ENCODE assay signal across 13 cellular contexts in the genomic region with DNA sequence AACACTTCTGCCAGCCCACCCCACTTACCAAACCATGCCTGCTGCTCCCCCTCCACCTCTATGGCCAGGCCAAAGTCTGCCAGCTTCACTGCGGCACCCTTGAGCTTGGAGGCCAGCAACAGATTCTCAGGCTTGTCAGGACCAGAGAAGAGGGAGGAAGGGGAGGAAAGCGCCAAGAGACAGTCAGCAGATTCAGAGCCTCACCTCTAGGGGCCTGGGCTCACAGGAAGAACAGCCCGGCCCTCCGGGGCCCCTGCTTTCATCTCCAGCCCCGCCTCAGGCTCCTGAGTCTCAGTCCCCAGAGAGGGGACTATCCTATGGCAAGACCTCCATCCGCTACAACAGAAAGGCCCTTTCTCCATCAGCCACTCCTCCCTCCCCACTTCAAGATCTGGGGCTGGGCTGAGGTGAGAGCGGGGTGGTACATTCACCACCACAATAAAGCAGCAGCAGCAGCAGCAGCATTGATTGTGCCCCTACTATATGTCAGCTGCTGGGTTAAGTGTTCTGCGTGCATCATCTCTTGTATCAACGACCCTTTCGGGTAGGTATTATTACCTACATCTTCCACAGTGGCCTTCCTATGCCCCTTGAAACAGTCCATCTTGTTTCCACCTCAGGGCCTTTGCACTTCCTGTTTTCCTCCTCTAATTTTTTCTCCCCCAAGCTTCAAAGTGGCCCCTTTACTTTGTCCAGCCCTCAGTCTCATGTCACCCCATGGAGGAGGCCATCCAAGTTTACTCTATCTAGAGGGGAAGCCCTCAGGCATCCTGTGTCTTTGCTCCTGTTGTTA. TPM values are rescaled to one million over a fixed set of nuclear protein-coding genes. Genes with fewer than 3 reads are reported as not detected.
A peak's percentile ranks its signal among the peaks of the same experiment; 100 is the strongest.
DNase-seq lines count a peak whose midpoint lies in the region; TF ChIP-seq lines count a peak whose summit lies in the region.
"Had no signal": no experiment of that assay in that cellular context is flagged by ENCODE, and none has a peak within 500 bp of the region (broad histone marks: within the 10 kb centered on the region; RNA-seq: fewer than 3 reads in every experiment).

No MANE protein-coding gene starts in this region.

- no peaks in the 10 kb centered on the region for H3K9me3 ChIP-seq in cardiac muscle cell (ENCODE audit: low read depth)
- no peaks in the 10 kb centered on the region for H3K9me3 ChIP-seq in left ventricle myocardium inferior (replicated peaks)
- no peaks in the 10 kb centered on the region for H3K9me3 ChIP-seq in Karpas-422 (ENCODE audit: low read length)
- no peaks in the 10 kb centered on the region for H3K9me3 ChIP-seq in sigmoid colon
- H3K9me3 ChIP-seq: Caco-2, SJSA1 had no signal

- no peaks in the 10 kb centered on the region for H3K79me1 ChIP-seq in mesendoderm (ENCODE audit: low read length)

- no peak for TF ChIP-seq EP300 in sigmoid colon (IDR thresholded peaks at IDR 0.05)

- no peak overlapping the region for H2BK15ac ChIP-seq in mesendoderm (replicated peaks; ENCODE audit: low read depth)

- H2AK5ac ChIP-seq in mesendoderm (ENCODE audit: low read length), result no peak overlapping the region

- H3K79me2 ChIP-seq in mesendoderm (ENCODE audit: control insufficient read depth, insufficient read depth, low read length) (no peaks in the 10 kb centered on the region), Karpas-422 (ENCODE audit: low read length) (no peaks in the 10 kb centered on the region)

- H3K4me1 Mint-ChIP-seq in chondrocyte (ENCODE audit: low read depth), result no peaks in the 10 kb centered on the region
- H3K4me1 Mint-ChIP-seq in activated T-helper 1 cell treated with anti-CD3 and anti-CD28 coated beads, Interleukin-12 subunit alpha, Interleukin-12 subunit beta, Interleukin-2, Interleukin-4 antibody, amounts not matched to agents 30 ng/mL and 10 ng/mL and 1 ng/mL, durations not matched to agents 14 hours and 24 hours and 36 hours (ENCODE audit: low read depth), result no peaks in the 10 kb centered on the region

- intact Hi-C loops in left ventricle myocardium inferior (cut with micrococcal nuclease), result no loop called here
- intact Hi-C loops in activated T-helper 1 cell treated with anti-CD3 and anti-CD28 coated beads, Interleukin-12 subunit alpha, Interleukin-12 subunit beta, Interleukin-2, Interleukin-4 antibody, amounts not matched to agents 30 ng/mL and 10 ng/mL and 1 ng/mL, durations not matched to agents 14 hours and 24 hours and 36 hours (cut with micrococcal nuclease), result no loop called here
- intact Hi-C loops in sigmoid colon (cut with DNase I), result no loop called here

- no peaks in the 10 kb centered on the region for H3K36me3 ChIP-seq in cardiac muscle cell
- no peaks in the 10 kb centered on the region for H3K36me3 ChIP-seq in left ventricle myocardium inferior
- H3K36me3 ChIP-seq in mesendoderm (ENCODE audit: control insufficient read depth, insufficient read depth, low read length), result no peaks in the 10 kb centered on the region
- no peaks in the 10 kb centered on the region for H3K36me3 ChIP-seq in Karpas-422 (ENCODE audit: insufficient read depth, low read length)
- H3K36me3 ChIP-seq in sigmoid colon, result no peaks in the 10 kb centered on the region
- H3K36me3 ChIP-seq: SJSA1 had no signal

- H3K27ac ChIP-seq in cardiac muscle cell (peak overlapping the region; percentile 89), left ventricle myocardium inferior (replicated peaks) (no peak overlapping the region), mesendoderm (ENCODE audit: low read depth, low read length) (no peak overlapping the region), Karpas-422 (ENCODE audit: low read length) (no peak overlapping the region), sigmoid colon (no peak overlapping the region)
- H3K27ac ChIP-seq: SJSA1 had no signal

- no peaks in the 10 kb centered on the region for H3K27me3 Mint-ChIP-seq in chondrocyte (ENCODE audit: low read depth)
- H3K27me3 Mint-ChIP-seq in activated T-helper 1 cell treated with anti-CD3 and anti-CD28 coated beads, Interleukin-12 subunit alpha, Interleukin-12 subunit beta, Interleukin-2, Interleukin-4 antibody, amounts not matched to agents 30 ng/mL and 10 ng/mL and 1 ng/mL, durations not matched to agents 14 hours and 24 hours and 36 hours (ENCODE audit: insufficient read depth), result peaks cover 2% of the 10 kb centered on the region

- H3K18ac ChIP-seq in mesendoderm (ENCODE audit: low read length), result no peak overlapping the region

- H3K4me3 ChIP-seq in cardiac muscle cell (no peak overlapping the region), left ventricle myocardium inferior (no peak overlapping the region), mesendoderm (ENCODE audit: low read length) (no peak overlapping the region), Karpas-422 (ENCODE audit: low read length) (no peak overlapping the region), sigmoid colon (no peak overlapping the region)
- H3K4me3 ChIP-seq in Jurkat, Clone E6-1 (ENCODE audit: low read length), result no peak overlapping the region
- H3K4me3 ChIP-seq: SJSA1 had no signal

- H3K4me2 ChIP-seq in mesendoderm (ENCODE audit: low read length) (no peak overlapping the region), Karpas-422 (ENCODE audit: low read depth, low read length, poor library complexity, severe bottlenecking) (no peak overlapping the region)

- H4K8ac ChIP-seq in mesendoderm (ENCODE audit: low read depth, low read length), result no peak overlapping the region

- H3K23ac ChIP-seq in mesendoderm (ENCODE audit: low read length), result no peak overlapping the region

- no peak overlapping the region for H3K27ac Mint-ChIP-seq in chondrocyte (ENCODE audit: unreplicated experiment)
- no peak overlapping the region for H3K27ac Mint-ChIP-seq in activated T-helper 1 cell treated with anti-CD3 and anti-CD28 coated beads, Interleukin-12 subunit alpha, Interleukin-12 subunit beta, Interleukin-2, Interleukin-4 antibody, amounts not matched to agents 30 ng/mL and 10 ng/mL and 1 ng/mL, durations not matched to agents 14 hours and 24 hours and 36 hours

- H3K9ac ChIP-seq in mesendoderm (ENCODE audit: low read length) (no peak overlapping the region), Karpas-422 (ENCODE audit: low read length) (no peak overlapping the region)

- no peaks in the 10 kb centered on the region for H3K9me3 Mint-ChIP-seq in chondrocyte (ENCODE audit: low read depth)
- no peaks in the 10 kb centered on the region for H3K9me3 Mint-ChIP-seq in activated T-helper 1 cell treated with anti-CD3 and anti-CD28 coated beads, Interleukin-12 subunit alpha, Interleukin-12 subunit beta, Interleukin-2, Interleukin-4 antibody, amounts not matched to agents 30 ng/mL and 10 ng/mL and 1 ng/mL, durations not matched to agents 14 hours and 24 hours and 36 hours

- TF ChIP-seq CTCF in cardiac muscle cell (IDR thresholded peaks at IDR 0.05; ENCODE audit: low read depth, low read length), result no peak
- TF ChIP-seq CTCF in left ventricle myocardium inferior (IDR thresholded peaks at IDR 0.05; ENCODE audit: borderline replicate concordance), result no peak
- TF ChIP-seq CTCF in chondrocyte (IDR thresholded peaks at IDR 0.05), result no peak
- TF ChIP-seq CTCF in sigmoid colon (IDR thresholded peaks at IDR 0.05), result no peak

- no peak overlapping the region for H2BK5ac ChIP-seq in mesendoderm (ENCODE audit: low read length)

- no peaks in the 10 kb centered on the region for H3K9me2 ChIP-seq in Karpas-422 (replicated peaks; ENCODE audit: insufficient read depth, low read length)

- peaks cover 47% of the 10 kb centered on the region for H3K4me1 ChIP-seq in cardiac muscle cell (ENCODE audit: low read depth)
- H3K4me1 ChIP-seq in left ventricle myocardium inferior, result no peaks in the 10 kb centered on the region
- H3K4me1 ChIP-seq in mesendoderm (ENCODE audit: control insufficient read depth, low read depth, low read length), result no peaks in the 10 kb centered on the region
- H3K4me1 ChIP-seq in Karpas-422 (ENCODE audit: low read length), result peaks cover 4% of the 10 kb centered on the region; the same call in 1 of the 2 replicates
- no peaks in the 10 kb centered on the region for H3K4me1 ChIP-seq in sigmoid colon
- H3K4me1 ChIP-seq: SJSA1 had no signal

- H3K4ac ChIP-seq in mesendoderm (ENCODE audit: low read depth, low read length), result no peak overlapping the region

- no CpG with 5 or more reads among the region's 10 CpGs for WGBS in mesendoderm (ENCODE audit: extremely low coverage, insufficient coverage, low lambda C conversion rate)
- WGBS in sigmoid colon, 2 donors, result 82 to 88% methylated on average over 10 of the region's 10 CpGs

- no peak overlapping the region for H2AFZ ChIP-seq in Karpas-422 (ENCODE audit: low read length)

- DNase-seq in cardiac muscle cell (ENCODE audit: low read depth in 1 of 2, low spot score in 1 of 2) (no peak), left ventricle myocardium inferior (no peak), chondrocyte (ENCODE audit: low spot score) (peak; percentile 72), mesendoderm (peak; percentile 49), Karpas-422 (no peak), sigmoid colon (no peak)
- peak; percentile 54 for DNase-seq in Jurkat, Clone E6-1 (ENCODE audit: low read depth, low spot score)
- DNase-seq in activated T-helper 1 cell treated with anti-CD3 and anti-CD28 coated beads, Interleukin-12 subunit alpha, Interleukin-12 subunit beta, Interleukin-2, Interleukin-4 antibody, amounts not matched to agents 30 ng/mL and 10 ng/mL and 1 ng/mL, durations not matched to agents 14 hours and 24 hours and 36 hours (ENCODE audit: low spot score), result no peak
- DNase-seq: Caco-2, NCI-H146, NCI-H226, PC-3 had no signal

- H3K4me3 Mint-ChIP-seq in chondrocyte (ENCODE audit: unreplicated experiment), result no peak overlapping the region
- H3K4me3 Mint-ChIP-seq in activated T-helper 1 cell treated with anti-CD3 and anti-CD28 coated beads, Interleukin-12 subunit alpha, Interleukin-12 subunit beta, Interleukin-2, Interleukin-4 antibody, amounts not matched to agents 30 ng/mL and 10 ng/mL and 1 ng/mL, durations not matched to agents 14 hours and 24 hours and 36 hours, result no peak overlapping the region

- H3K36me3 Mint-ChIP-seq in chondrocyte (ENCODE audit: low read depth), result no peaks in the 10 kb centered on the region
- no peaks in the 10 kb centered on the region for H3K36me3 Mint-ChIP-seq in activated T-helper 1 cell treated with anti-CD3 and anti-CD28 coated beads, Interleukin-12 subunit alpha, Interleukin-12 subunit beta, Interleukin-2, Interleukin-4 antibody, amounts not matched to agents 30 ng/mL and 10 ng/mL and 1 ng/mL, durations not matched to agents 14 hours and 24 hours and 36 hours (ENCODE audit: low read depth)

- TF ChIP-seq POLR2A in sigmoid colon (IDR thresholded peaks at IDR 0.05), result no peak

- H3K56ac ChIP-seq in mesendoderm (ENCODE audit: low read length), result no peak overlapping the region

- H3K27me3 ChIP-seq in cardiac muscle cell, result no peaks in the 10 kb centered on the region
- no peaks in the 10 kb centered on the region for H3K27me3 ChIP-seq in left ventricle myocardium inferior (ENCODE audit: low read depth)
- H3K27me3 ChIP-seq in mesendoderm (ENCODE audit: insufficient read depth, low read length, poor library complexity), result no peaks in the 10 kb centered on the region
- no peaks in the 10 kb centered on the region for H3K27me3 ChIP-seq in Karpas-422 (ENCODE audit: low read length)
- no peaks in the 10 kb centered on the region for H3K27me3 ChIP-seq in sigmoid colon
- H3K27me3 ChIP-seq: SJSA1 had no signal

- no peak overlapping the region for H4K5ac ChIP-seq in mesendoderm (ENCODE audit: low read length)

- no peak overlapping the region for H2BK120ac ChIP-seq in mesendoderm (ENCODE audit: low read depth, low read length)

- no peaks in the 10 kb centered on the region for H4K20me1 ChIP-seq in Karpas-422 (ENCODE audit: insufficient read depth, low read depth, low read length)

RNA-seq across cellular contexts. Expression of gene CAMK2A, which starts 36.0 kb away (rescaled TPM):
- total RNA-seq in cardiac muscle cell, result 34.6 and 47.7 TPM in 2 replicates
- 11.8 and 19.0 TPM in 2 replicates for polyA plus RNA-seq in cardiac muscle cell
- total RNA-seq in left ventricle myocardium inferior, result 19.4 TPM
- not detected for polyA plus RNA-seq in Jurkat, Clone E6-1 (2012; ENCODE audit: insufficient read depth, insufficient read length)
- total RNA-seq in chondrocyte, result 0.24 TPM in 1 of 3 replicates, not detected in the others
- 0.01 TPM for polyA plus RNA-seq in mesendoderm (2013, experiment 1 of 2)
- not detected for polyA plus RNA-seq in mesendoderm (2013, experiment 2 of 2)
- total RNA-seq in Karpas-422 (2014; rRNA removed; shearing (Covaris generic); ENCODE audit: low replicate concordance), result not detected in 2 replicates
- total RNA-seq in activated T-helper 1 cell treated with anti-CD3 and anti-CD28 coated beads, Interleukin-12 subunit alpha, Interleukin-12 subunit beta, Interleukin-2, Interleukin-4 antibody, amounts not matched to agents 30 ng/mL and 10 ng/mL and 1 ng/mL, durations not matched to agents 14 hours and 24 hours and 36 hours, result not detected in 2 replicates
- 1 to 10 TPM in 2 of 4 donors, under 1 TPM in 2; 0.49 to 2.1 (median 1.2) TPM for total RNA-seq in sigmoid colon
- under 1 TPM in 2 of 3 donors, not detected in 1; 0.44 to 0.60 TPM for polyA plus RNA-seq in sigmoid colon
- total RNA-seq: Caco-2, SJSA1 had no signal

RNA-seq across cellular contexts. Expression of gene ARSI, which starts 49.1 kb away (rescaled TPM):
- 3.3 and 6.4 TPM in 2 replicates for total RNA-seq in cardiac muscle cell
- 2.0 and 2.1 TPM in 2 replicates for polyA plus RNA-seq in cardiac muscle cell
- total RNA-seq in left ventricle myocardium inferior, result 0.16 TPM
- polyA plus RNA-seq in Jurkat, Clone E6-1 (2012; ENCODE audit: insufficient read depth, insufficient read length), result not detected
- 1.9 to 2.4 TPM (median 2.4 TPM) in 3 replicates for total RNA-seq in chondrocyte
- polyA plus RNA-seq in mesendoderm (2013, experiment 1 of 2), result 2.4 TPM
- 2.6 TPM for polyA plus RNA-seq in mesendoderm (2013, experiment 2 of 2)
- not detected in 2 replicates for total RNA-seq in Karpas-422 (2014; rRNA removed; shearing (Covaris generic); ENCODE audit: low replicate concordance)
- not detected in 2 replicates for total RNA-seq in activated T-helper 1 cell treated with anti-CD3 and anti-CD28 coated beads, Interleukin-12 subunit alpha, Interleukin-12 subunit beta, Interleukin-2, Interleukin-4 antibody, amounts not matched to agents 30 ng/mL and 10 ng/mL and 1 ng/mL, durations not matched to agents 14 hours and 24 hours and 36 hours
- total RNA-seq in sigmoid colon, result 1 to 10 TPM; 1.4 to 3.3 (median 2.3) TPM
- under 1 TPM in 1 of 3 donors, not detected in 2; 0.63 TPM for polyA plus RNA-seq in sigmoid colon

Comparison
In these comparisons a context has a peak if more than half of its experiments do, and no peak if none do; other contexts are left out.
1. DNase-seq: peak in Jurkat, Clone E6-1 (single experiment), chondrocyte (single experiment) and mesendoderm (single experiment); none in cardiac muscle cell (0 of 2), left ventricle myocardium inferior (single experiment), Karpas-422 (single experiment), activated T-helper 1 cell treated with anti-CD3 and anti-CD28 coated beads, Interleukin-12 subunit alpha, Interleukin-12 subunit beta, Interleukin-2, Interleukin-4 antibody, amounts not matched to agents 30 ng/mL and 10 ng/mL and 1 ng/mL, durations not matched to agents 14 hours and 24 hours and 36 hours (single experiment) and sigmoid colon (single experiment).